In genomic region chr16:85564277-85565051, GRCh38 we compare ENCODE assay signal across 8 cellular contexts. TPM values are rescaled to one million over a fixed set of nuclear protein-coding genes. Genes with fewer than 3 reads are reported as not detected.
DNase-seq lines count a peak whose midpoint lies in the region; ATAC-seq, FAIRE-seq and TF ChIP-seq lines count a peak whose summit lies in the region.

No MANE protein-coding gene starts in this region.

- TF ChIP-seq POLR2A in GM12878 (IDR thresholded peaks at IDR 0.05; ENCODE audit: low read depth, low read length): no peak

- ATAC-seq in GM12878 (peak; percentile 71), HG02852 (IDR thresholded peaks at IDR 0.05; ENCODE audit: unreplicated experiment) (no peak), HG02970 (IDR thresholded peaks at IDR 0.05; ENCODE audit: low FRiP score, unreplicated experiment) (no peak), aorta (ENCODE audit: low FRiP score) (no peak)

- H4K20me1 ChIP-seq in Karpas-422 (ENCODE audit: insufficient read depth, low read depth, low read length) (peaks cover 9% of the 10 kb centered on the region; the same call in 1 of the 2 replicates), GM12878 (ENCODE audit: control insufficient read depth, insufficient read depth) (peaks cover 23% of the 10 kb centered on the region), neural cell (ENCODE audit: insufficient read depth) (peaks cover 32% of the 10 kb centered on the region)

- no peaks in the 10 kb centered on the region for H3K27me3 ChIP-seq in BJ (ENCODE audit: control insufficient read depth, insufficient read depth, low read length)
- no peaks in the 10 kb centered on the region for H3K27me3 ChIP-seq in Karpas-422 (ENCODE audit: low read length)
- H3K27me3 ChIP-seq in GM12878 (replicated peaks in 1 of 2; ENCODE audit: control insufficient read depth in 2 of 2, insufficient read depth in 2 of 2, low read length in 1 of 2): no peaks in the 10 kb centered on the region
- no peaks in the 10 kb centered on the region for H3K27me3 ChIP-seq in neural cell (ENCODE audit: insufficient read depth, low read depth, low read length)
- no peaks in the 10 kb centered on the region for H3K27me3 ChIP-seq in aorta (ENCODE audit: control insufficient read depth in 1 of 2, insufficient read depth in 2 of 2, low read length in 1 of 2)

- H3K9me3 ChIP-seq in Karpas-422 (ENCODE audit: low read length): no peaks in the 10 kb centered on the region
- H3K9me3 ChIP-seq in GM12878 (replicated peaks; ENCODE audit: control insufficient read depth, insufficient read depth, low read length): no peaks in the 10 kb centered on the region
- no peaks in the 10 kb centered on the region for H3K9me3 ChIP-seq in neural cell (ENCODE audit: low read length)
- no peaks in the 10 kb centered on the region for H3K9me3 ChIP-seq in aorta (ENCODE audit: control insufficient read depth, low read length)

- in situ Hi-C loops in GM12878 (cut with MboI): loop anchor here (25.0 kb wide), 1 partner anchor 952 kb away; the partner anchor contains the start of gene COTL1

- intact Hi-C loops in GM12878 (cut with micrococcal nuclease; ENCODE audit: unreplicated experiment) (no loop called here), aorta (cut with DNase I) (no loop called here)

- DNase-seq in BJ (ENCODE audit: low read depth) (no peak), Karpas-422 (peak; percentile 68), GM12878 (ENCODE audit: low read depth, low spot score) (no peak), NCI-H2196 (lab: John Stamatoyannopoulos, UW; ENCODE audit: unreplicated experiment) (no peak), aorta (no peak)

- peak; percentile 23 for FAIRE-seq in GM12878 (lab: Jason Lieb, UNC)

- no peaks in the 10 kb centered on the region for H3F3A ChIP-seq in neural cell (ENCODE audit: insufficient read depth, low read length, poor library complexity, severe bottlenecking)

- H3K27ac ChIP-seq in Karpas-422 (ENCODE audit: low read length): no peak overlapping the region
- no peak overlapping the region for H3K27ac ChIP-seq in GM12878 (ENCODE audit: control insufficient read depth, insufficient read depth)
- no peak overlapping the region for H3K27ac ChIP-seq in neural cell (ENCODE audit: low read length)
- no peak overlapping the region for H3K27ac ChIP-seq in aorta (ENCODE audit: low read depth in 1 of 2, low read length in 2 of 2)

- H3K36me3 ChIP-seq in BJ (ENCODE audit: control insufficient read depth, insufficient read depth, low read length): no peaks in the 10 kb centered on the region; the same call in 1 of the 2 replicates
- H3K36me3 ChIP-seq in Karpas-422 (ENCODE audit: insufficient read depth, low read length): no peaks in the 10 kb centered on the region
- peaks cover 0 to 4% of the 10 kb centered on the region in 2 experiments; a peak in 2 of 4 replicates for H3K36me3 ChIP-seq in GM12878 (ENCODE audit: control insufficient read depth in 2 of 2, insufficient read depth in 2 of 2, low read length in 1 of 2)
- H3K36me3 ChIP-seq in neural cell (ENCODE audit: insufficient read depth, low read length): no peaks in the 10 kb centered on the region
- H3K36me3 ChIP-seq in aorta (ENCODE audit: control insufficient read depth in 1 of 2, insufficient read depth in 2 of 2, low read length in 1 of 2): no peaks in the 10 kb centered on the region

- H2AFZ ChIP-seq in Karpas-422 (ENCODE audit: low read length) (no peak overlapping the region), GM12878 (ENCODE audit: control insufficient read depth, low read depth, low read length) (no peak overlapping the region), neural cell (ENCODE audit: low read depth, low read length) (no peak overlapping the region)

- TF ChIP-seq RAD21 in GM12878 (IDR thresholded peaks at IDR 0.05; ENCODE audit: insufficient read depth, low read depth, low read length) (no peak), neural cell (conservative IDR thresholded peaks at IDR 0.05) (no peak)

- H3K4me3 ChIP-seq in BJ (ENCODE audit: low read depth, low read length) (no peak overlapping the region), Karpas-422 (ENCODE audit: low read length) (no peak overlapping the region), GM12878 (no peak overlapping the region; the same call in 1 of the 2 replicates), neural cell (ENCODE audit: low read length) (no peak overlapping the region), aorta (ENCODE audit: low read length in 2 of 2) (no peak overlapping the region)

- TF ChIP-seq CTCF in BJ (IDR thresholded peaks at IDR 0.05; ENCODE audit: insufficient read depth, low read depth, low read length): peak; percentile 66
- peak; percentile 62 to 76 (median 66) for TF ChIP-seq CTCF in GM12878 (IDR thresholded peaks at IDR 0.05 in 2 of 3, conservative IDR thresholded peaks at IDR 0.05 in 1 of 3; ENCODE audit: control insufficient read depth in 2 of 3, extremely low read depth in 1 of 3, insufficient read depth in 1 of 3, low read depth in 3 of 3, low read length in 3 of 3)
- TF ChIP-seq CTCF in neural cell (IDR thresholded peaks at IDR 0.05; ENCODE audit: poor library complexity, severe bottlenecking): peak; percentile 50

- H3K79me2 ChIP-seq in Karpas-422 (ENCODE audit: low read length) (no peaks in the 10 kb centered on the region), GM12878 (ENCODE audit: control insufficient read depth, insufficient read depth, low read length) (peaks cover 77% of the 10 kb centered on the region), neural cell (replicated peaks; ENCODE audit: insufficient read depth, low read length) (peaks cover 95% of the 10 kb centered on the region)

- no TSS peak for BruUV-seq in GM12878 (replicated peaks; lab: Mats Ljungman, UMichigan)

- H3K9me2 ChIP-seq in Karpas-422 (replicated peaks; ENCODE audit: insufficient read depth, low read length): no peaks in the 10 kb centered on the region
- H3K9me2 ChIP-seq in neural cell (ENCODE audit: insufficient read depth, low read length): no peaks in the 10 kb centered on the region

- WGBS in GM12878 (ENCODE audit: insufficient coverage, insufficient replicate concordance, low lambda C conversion rate, missing lambda C conversion rate): 73% methylated on average over 16 of the region's 16 CpGs
- 86 to 89% methylated on average over 16 of the region's 16 CpGs for WGBS in aorta, 2 donors

- H3K4me1 ChIP-seq in Karpas-422 (ENCODE audit: low read length) (peaks cover 2% of the 10 kb centered on the region), GM12878 (ENCODE audit: control insufficient read depth, insufficient read depth, low read length) (peaks cover 27% of the 10 kb centered on the region), aorta (ENCODE audit: control insufficient read depth in 1 of 2, insufficient read depth in 2 of 2, low read length in 2 of 2) (no peaks in the 10 kb centered on the region)

- H3K4me2 ChIP-seq in Karpas-422 (ENCODE audit: low read depth, low read length, poor library complexity, severe bottlenecking) (no peak overlapping the region), GM12878 (ENCODE audit: control insufficient read depth, insufficient read depth) (peak overlapping the region; percentile 28; the same call in 1 of the 2 replicates), neural cell (ENCODE audit: low read length) (no peak overlapping the region)

- RAD21 ChIA-PET in GM12878 (lab: Charles Lee; ENCODE audit: unreplicated experiment): interaction anchor here (0.9 to 2.2 kb wide), 6 partner anchors 10 to 118 kb away, joined by 3 to 11 read pairs (median 4); partner anchors contain the start of gene GSE1

- TF ChIP-seq EP300 in GM12878 (IDR thresholded peaks at IDR 0.05; ENCODE audit: borderline replicate concordance in 1 of 2, control insufficient read depth in 1 of 2, low read depth in 2 of 2, low read length in 2 of 2) (no peak), neural cell (conservative IDR thresholded peaks at IDR 0.05; ENCODE audit: poor library complexity, severe bottlenecking) (no peak)

- no peak overlapping the region for H3K9ac ChIP-seq in Karpas-422 (ENCODE audit: low read length)
- no peak overlapping the region for H3K9ac ChIP-seq in GM12878 (ENCODE audit: control insufficient read depth, insufficient read depth, low read length)
- no peak overlapping the region for H3K9ac ChIP-seq in neural cell (ENCODE audit: low read length)

- CTCF ChIA-PET in BJ (lab: Yijun Ruan, JAX): interaction anchor here (0.9 to 2.8 kb wide), 8 partner anchors 9 to 144 kb away, joined by 3 to 14 read pairs (median 4); no protein-coding TSS in a partner anchor
- CTCF ChIA-PET in GM12878 (lab: Yijun Ruan, JAX): interaction anchor here (0.6 to 2.2 kb wide), 15 partner anchors 10 to 145 kb away, joined by 3 to 19 read pairs (median 3); no protein-coding TSS in a partner anchor

- SMC1A ChIA-PET in GM12878 (lab: Charles Lee; ENCODE audit: uncharacterized antibody, unreplicated experiment): interaction anchor here (0.7 to 1.9 kb wide), 3 partner anchors 10 to 116 kb away, joined by 3 to 7 read pairs (median 5); no protein-coding TSS in a partner anchor

- POLR2A ChIA-PET in BJ (lab: Charles Lee) (no interaction called here), GM12878 (lab: Charles Lee) (interaction anchor here (0.5 to 2.1 kb wide), 2 partner anchors 11 to 44 kb away, joined by 3 to 12 read pairs; no protein-coding TSS in a partner anchor)

TF ChIP-seq in neural cell, 6 proteins besides CTCF, POLR2A, EP300 and RAD21 (continues in another document):
- TF ChIP-seq MXI1 (conservative IDR thresholded peaks at IDR 0.05; ENCODE audit: poor library complexity, severe bottlenecking): no peak

RNA-seq across cellular contexts. Expression of gene GSE1, which starts 48.7 kb away (rescaled TPM):
- polyA plus RNA-seq in BJ (2011; rRNA removed) (14.8 and 16.2 TPM in 2 replicates), GM12878 (2011; rRNA removed) (16.1 and 19.8 TPM in 2 replicates), GM12878 (2014; fragmentation: Illumina TruSeq; extraction: Trizol) (27.1 and 31.1 TPM in 2 replicates), GM12878 (2014; fragmentation: Nextera tagmentation; extraction: Ambion mirVana) (1 to 10 TPM; 4.6 to 5.1 TPM), GM12878 (2014; rRNA removed) (26.8 and 28.1 TPM in 2 replicates), GM12878 (2016; fragmentation: Nextera tagmentation; extraction: Ambion mirVana) (10 to 100 TPM; 14.6 to 17.3 TPM), neural cell (35.6 and 38.3 TPM in 2 replicates), aorta (10 to 100 TPM in 1 of 2 donors, 1 to 10 TPM in 1; 3.9 to 11.7 TPM)
- polyA minus RNA-seq in BJ (2011; rRNA and poly(A)+ RNA removed): 14.0 and 19.3 TPM in 2 replicates
- 1.9 and 6.0 TPM in 2 replicates for total RNA-seq in Karpas-422 (2014; rRNA removed; shearing (Covaris generic); ENCODE audit: low replicate concordance)
- 259 and 283 TPM in 2 replicates for total RNA-seq in GM12878 (2013; cell fraction: nucleolus; rRNA removed)
- total RNA-seq in GM12878 (2014; rRNA removed) (19.1 and 19.2 TPM in 2 replicates), GM12878 (2014; rRNA removed; fragmentation: Illumina TruSeq; extraction: Trizol) (11.9 and 12.3 TPM in 2 replicates), GM12878 (2021) (49.8 and 58.7 TPM in 2 replicates), aorta (100 to 1,000 TPM in 1 of 2 donors, 10 to 100 TPM in 1; 59.7 to 111 TPM)
- polyA plus RNA-seq in GM12878 (2011; ENCODE audit: low read depth): 11.7 TPM
- polyA plus RNA-seq in GM12878 (2011; cell fraction: cytosol; rRNA removed): 15.1 and 20.5 TPM in 2 replicates
- polyA plus RNA-seq in GM12878 (2011; cell fraction: nucleus; rRNA removed): 112 and 143 TPM in 2 replicates
- polyA plus RNA-seq in GM12878 (2012): 23.5 and 23.9 TPM in 2 replicates
- polyA minus RNA-seq in GM12878 (2011; rRNA and poly(A)+ RNA removed): 22.6 and 35.7 TPM in 2 replicates
- polyA minus RNA-seq in GM12878 (2011; cell fraction: cytosol; rRNA and poly(A)+ RNA removed): 19.0 and 21.0 TPM in 2 replicates
- polyA minus RNA-seq in GM12878 (2011; cell fraction: nucleus; rRNA and poly(A)+ RNA removed): 33.7 and 54.0 TPM in 2 replicates
- 65.7 and 89.0 TPM in 2 replicates for polyA minus RNA-seq in neural cell
